ENCODE assay signal across 8 cellular contexts in genomic region chr13:45807520-45808099, GRCh38.
DNase-seq lines count a peak whose midpoint lies in the region; ATAC-seq lines count a peak whose summit lies in the region.

No MANE protein-coding gene starts in this region.

- H3K27me3 ChIP-seq in iPS DF 6.9 (ENCODE audit: control insufficient read depth, insufficient read depth, low read length), result no peaks in the 10 kb centered on the region

- H3K27ac ChIP-seq in iPS DF 6.9 (ENCODE audit: low read length), result no peak overlapping the region
- H3K27ac ChIP-seq in substantia nigra (ENCODE audit: low read depth, low read length, poor library complexity, severe bottlenecking), result no peak overlapping the region

- ATAC-seq in HG02571 (IDR thresholded peaks at IDR 0.05; ENCODE audit: unreplicated experiment), result no peak

- WGBS in iPS DF 6.9 (ENCODE audit: insufficient coverage, insufficient read length), result no CpG with 5 or more reads among the region's 3 CpGs

- no peaks in the 10 kb centered on the region for H3K9me3 ChIP-seq in iPS DF 6.9 (ENCODE audit: control insufficient read depth, insufficient read depth, low read length)

- H3K4me3 ChIP-seq in iPS DF 6.9 (ENCODE audit: low read length), result no peak overlapping the region

- no peaks in the 10 kb centered on the region for H3K4me1 ChIP-seq in iPS DF 6.9 (ENCODE audit: control insufficient read depth, insufficient read depth, low read length)

- peak; percentile 74 for DNase-seq in COLO829 (ENCODE audit: low spot score)
- peak; percentile 46 for DNase-seq in HCEC 1CT
- peak; percentile 4 for DNase-seq in NCI-H774 (lab: John Stamatoyannopoulos, UW)
- peak; percentile 74 for DNase-seq in astrocyte of the hippocampus (ENCODE audit: low read depth, low spot score)
- DNase-seq in iPS DF 6.9 (ENCODE audit: low read depth, low spot score), result peak; percentile 39
- DNase-seq in substantia nigra (lab: John Stamatoyannopoulos, UW), result peak in 27 of 49 donors; percentile 1 to 54 (median 14)
- DNase-seq in D341Med (ENCODE audit: low spot score), result no peak

- H3K36me3 ChIP-seq in iPS DF 6.9 (ENCODE audit: control insufficient read depth, insufficient read depth, low read length), result no peaks in the 10 kb centered on the region
